Comparison of ENCODE assay signal across 8 cellular contexts in genomic region chr1:198175418-198176170, GRCh38. TPM values are rescaled to one million over a fixed set of nuclear protein-coding genes. Genes with fewer than 3 reads are reported as not detected.
A peak's percentile ranks its signal among the peaks of the same experiment; 100 is the strongest.
DNase-seq lines count a peak whose midpoint lies in the region; ATAC-seq and TF ChIP-seq lines count a peak whose summit lies in the region.

No MANE protein-coding gene starts in this region.

- H3K27ac Mint-ChIP-seq in stimulated activated naive CD8-positive, alpha-beta T cell treated with anti-CD3 and anti-CD28 coated beads, Interleukin-15, amount 100 ng/mL, for 72 hours, result peak overlapping the region; percentile 30 to 74

- H3K4me1 ChIP-seq in body of pancreas (peaks cover 78% of the 10 kb centered on the region), colonic mucosa (peaks cover 5% of the 10 kb centered on the region)

- H3K36me3 ChIP-seq in body of pancreas (replicated peaks in 1 of 2; ENCODE audit: insufficient read depth in 1 of 2, low read depth in 2 of 2) (no peaks in the 10 kb centered on the region), colonic mucosa (no peaks in the 10 kb centered on the region)

- DNase-seq in activated T-cell treated with anti-CD3 and anti-CD28 coated beads, Interleukin-2, amount 50 U/mL, for 4 hours, result no peak
- DNase-seq in activated T-cell treated with anti-CD3 and anti-CD28 coated beads, Interleukin-2, amount 50 U/mL, for 48 hours, result no peak
- DNase-seq in body of pancreas (no peak), NCI-H187 treated with DMSO at 0.1 percent for 48 hours (lab: John Stamatoyannopoulos, UW) (no peak), colonic mucosa (no peak)
- no peak for DNase-seq in stimulated activated naive CD8-positive, alpha-beta T cell treated with anti-CD3 and anti-CD28 coated beads, Interleukin-15, amount 100 ng/mL, for 72 hours
- no peak for DNase-seq in activated CD4-positive, alpha-beta T cell treated with anti-CD3 and anti-CD28 coated beads for 1 hour

- H3K4me3 Mint-ChIP-seq in activated T-cell treated with anti-CD3 and anti-CD28 coated beads, Interleukin-2, amount 50 U/mL, for 4 hours, result peak overlapping the region; percentile 34
- peak overlapping the region; percentile 35 to 38 for H3K4me3 Mint-ChIP-seq in stimulated activated naive CD8-positive, alpha-beta T cell treated with anti-CD3 and anti-CD28 coated beads, Interleukin-15, amount 100 ng/mL, for 72 hours

- no peaks in the 10 kb centered on the region for H3K9me3 ChIP-seq in body of pancreas
- no peaks in the 10 kb centered on the region for H3K9me3 ChIP-seq in colonic mucosa

- WGBS in body of pancreas, 2 donors, result 46 to 47% methylated on average over 5 of the region's 5 CpGs

- H3K4me3 ChIP-seq in body of pancreas (no peak overlapping the region), colonic mucosa (no peak overlapping the region)

- H3K9ac ChIP-seq in colonic mucosa (ENCODE audit: low read depth in 2 of 2, low read length in 2 of 2), result no peak overlapping the region

- no peaks in the 10 kb centered on the region for H3K27me3 Mint-ChIP-seq in activated T-cell treated with anti-CD3 and anti-CD28 coated beads, Interleukin-2, amount 50 U/mL, for 4 hours (ENCODE audit: low read depth)
- no peaks in the 10 kb centered on the region for H3K27me3 Mint-ChIP-seq in stimulated activated naive CD8-positive, alpha-beta T cell treated with anti-CD3 and anti-CD28 coated beads, Interleukin-15, amount 100 ng/mL, for 72 hours

- TF ChIP-seq CTCF in body of pancreas (IDR thresholded peaks at IDR 0.05) (no peak), colonic mucosa (IDR thresholded peaks at IDR 0.05) (no peak)

- intact Hi-C loops in body of pancreas (cut with DNase I) (no loop called here), colonic mucosa (cut with DNase I) (no loop called here)

- H3K4me1 Mint-ChIP-seq in activated T-cell treated with anti-CD3 and anti-CD28 coated beads, Interleukin-2, amount 50 U/mL, for 4 hours (ENCODE audit: low read depth), result peaks cover 86% of the 10 kb centered on the region
- peaks cover 91% of the 10 kb centered on the region for H3K4me1 Mint-ChIP-seq in stimulated activated naive CD8-positive, alpha-beta T cell treated with anti-CD3 and anti-CD28 coated beads, Interleukin-15, amount 100 ng/mL, for 72 hours

- ATAC-seq in activated T-cell treated with anti-CD3 and anti-CD28 coated beads, Interleukin-2, amount 50 U/mL, for 4 hours, result peak; percentile 86 to 90
- ATAC-seq in HG03196 (IDR thresholded peaks at IDR 0.05; ENCODE audit: unreplicated experiment) (peak; percentile 81), body of pancreas (peak; percentile 12)
- peak; percentile 84 for ATAC-seq in stimulated activated naive CD8-positive, alpha-beta T cell treated with anti-CD3 and anti-CD28 coated beads, Interleukin-15, amount 100 ng/mL, for 72 hours

- H3K27me3 ChIP-seq in body of pancreas (no peaks in the 10 kb centered on the region), colonic mucosa (no peaks in the 10 kb centered on the region)

- no peak for TF ChIP-seq POLR2A in body of pancreas (IDR thresholded peaks at IDR 0.05)

- peaks cover 2% of the 10 kb centered on the region for H3K36me3 Mint-ChIP-seq in activated T-cell treated with anti-CD3 and anti-CD28 coated beads, Interleukin-2, amount 50 U/mL, for 4 hours (ENCODE audit: insufficient read depth)

- no peak overlapping the region for H3K27ac ChIP-seq in body of pancreas
- H3K27ac ChIP-seq in colonic mucosa, result no peak overlapping the region

- H3K9me3 Mint-ChIP-seq in activated T-cell treated with anti-CD3 and anti-CD28 coated beads, Interleukin-2, amount 50 U/mL, for 4 hours, result no peaks in the 10 kb centered on the region
- H3K9me3 Mint-ChIP-seq in stimulated activated naive CD8-positive, alpha-beta T cell treated with anti-CD3 and anti-CD28 coated beads, Interleukin-15, amount 100 ng/mL, for 72 hours, result no peaks in the 10 kb centered on the region

RNA-seq across cellular contexts. Expression of gene NEK7, which starts 18.8 kb away (rescaled TPM):
- 10 to 100 TPM; 62.3 to 72.1 (median 62.9) TPM for total RNA-seq in activated T-cell treated with anti-CD3 and anti-CD28 coated beads, Interleukin-2, amount 50 U/mL, for 4 hours
- 10 to 100 TPM; 39.2 to 49.5 TPM for total RNA-seq in body of pancreas
- 10 to 100 TPM; 45.4 to 64.7 TPM for total RNA-seq in colonic mucosa

Comparison
In these comparisons a context has a peak if more than half of its experiments do, and no peak if none do; other contexts are left out.
1. ATAC-seq: peak in every context shown above with its lines; median percentile 88 in activated T-cell treated with anti-CD3 and anti-CD28 coated beads, Interleukin-2, amount 50 U/mL, for 4 hours; 84 in stimulated activated naive CD8-positive, alpha-beta T cell treated with anti-CD3 and anti-CD28 coated beads, Interleukin-15, amount 100 ng/mL, for 72 hours; 81 in HG03196; 12 in body of pancreas.